Comparison of ENCODE assay signal across 13 cellular contexts in genomic region chr2:35343135-35343534, GRCh38.
A peak's percentile ranks its signal among the peaks of the same experiment; 100 is the strongest.
DNase-seq lines count a peak whose midpoint lies in the region; ATAC-seq and TF ChIP-seq lines count a peak whose summit lies in the region.
"Had no signal": no experiment of that assay in that cellular context is flagged by ENCODE, and none has a peak within 500 bp of the region (broad histone marks: within the 10 kb centered on the region; RNA-seq: fewer than 3 reads in every experiment).

No MANE protein-coding gene starts in this region.

- H3K9me3 ChIP-seq in DOHH2 (ENCODE audit: control insufficient read depth, insufficient read depth, low read length) (peaks cover 9% of the 10 kb centered on the region; the same call in 1 of the 2 replicates), HCT116 (ENCODE audit: control insufficient read depth in 1 of 2, insufficient read depth in 1 of 2, low read depth in 1 of 2, low read length in 2 of 2) (peaks cover 0 to 5% of the 10 kb centered on the region in 2 experiments; a peak in 1 of 4 replicates), Panc1 (ENCODE audit: control insufficient read depth, insufficient read depth, low read depth, low read length) (0 out of 2 replicates have a peak, but pooled peaks cover 3% of the 10 kb centered on the region), tibial artery (peaks cover 0 to 15% (median 0%) of the 10 kb centered on the region in 3 donors), ovary (no peaks in the 10 kb centered on the region)

- no peaks in the 10 kb centered on the region for H3F3A ChIP-seq in DOHH2 (ENCODE audit: control insufficient read depth, insufficient read depth)

- no peaks in the 10 kb centered on the region for H3K27me3 Mint-ChIP-seq in activated T-cell treated with anti-CD3 and anti-CD28 coated beads, Interleukin-2, amount 50 U/mL, for 24 hours
- H3K27me3 Mint-ChIP-seq: CD4-positive, alpha-beta memory T cell had no signal

- TF ChIP-seq CTCF in DOHH2 (IDR thresholded peaks at IDR 0.05; ENCODE audit: low read depth, low read length, poor library complexity, severe bottlenecking) (peak; percentile 69), HCT116 (IDR thresholded peaks at IDR 0.05 in 2 of 3, conservative IDR thresholded peaks at IDR 0.05 in 1 of 3; ENCODE audit: borderline replicate concordance in 1 of 3, insufficient read depth in 1 of 3, low read depth in 2 of 3, low read length in 2 of 3) (peak in 2 of 3 experiments; percentile 38 to 50; a peak in 4 of 6 replicates), Panc1 (IDR thresholded peaks at IDR 0.05) (peak; percentile 41), foreskin keratinocyte (conservative IDR thresholded peaks at IDR 0.05) (peak; percentile 36), tibial artery (IDR thresholded peaks at IDR 0.05) (no peak), ovary (IDR thresholded peaks at IDR 0.05) (no peak)

- DNase-seq in HCT116 (ENCODE audit: low read depth, low spot score) = no peak
- no peak for DNase-seq in Panc1 (ENCODE audit: low read depth, low spot score)
- no peak for DNase-seq in foreskin keratinocyte
- no peak for DNase-seq in tibial artery
- DNase-seq in ovary = no peak
- no peak for DNase-seq in activated T-cell treated with anti-CD3 and anti-CD28 coated beads, Interleukin-2, amount 50 U/mL, for 24 hours
- DNase-seq in activated CD4-positive, CD25-positive, alpha-beta regulatory T cell (lab: John Stamatoyannopoulos, UW) = no peak
- DNase-seq: activated naive CD4-positive, alpha-beta T cell treated with Interleukin-2 at 50 U/mL for 16 hours; CD4-positive, alpha-beta memory T cell; NCI-H2081; stomach had no signal

- H3K9me2 ChIP-seq in DOHH2 (replicated peaks; ENCODE audit: control insufficient read depth, low read length) = no peaks in the 10 kb centered on the region
- no peaks in the 10 kb centered on the region for H3K9me2 ChIP-seq in HCT116 (ENCODE audit: insufficient read depth)

- TF ChIP-seq POLR2A in HCT116 (IDR thresholded peaks at IDR 0.05; ENCODE audit: borderline replicate concordance, extremely low read depth, insufficient read depth, insufficient read length) (no peak), ovary (IDR thresholded peaks at IDR 0.05) (no peak)

- peaks cover 5% of the 10 kb centered on the region for H3K9me3 Mint-ChIP-seq in activated T-cell treated with anti-CD3 and anti-CD28 coated beads, Interleukin-2, amount 50 U/mL, for 24 hours

- TF ChIP-seq EP300 in ovary (IDR thresholded peaks at IDR 0.05) = no peak

- no peak overlapping the region for H3K4me3 Mint-ChIP-seq in activated T-cell treated with anti-CD3 and anti-CD28 coated beads, Interleukin-2, amount 50 U/mL, for 24 hours
- H3K4me3 Mint-ChIP-seq: CD4-positive, alpha-beta memory T cell had no signal

- no peaks in the 10 kb centered on the region for H3K36me3 Mint-ChIP-seq in activated T-cell treated with anti-CD3 and anti-CD28 coated beads, Interleukin-2, amount 50 U/mL, for 24 hours (ENCODE audit: low read depth)
- H3K36me3 Mint-ChIP-seq: CD4-positive, alpha-beta memory T cell had no signal

- H3K9ac ChIP-seq in HCT116 (ENCODE audit: low read length) = no peak overlapping the region

- no peaks in the 10 kb centered on the region for H3K36me3 ChIP-seq in DOHH2 (ENCODE audit: control insufficient read depth, low read length)
- no peaks in the 10 kb centered on the region for H3K36me3 ChIP-seq in HCT116 (ENCODE audit: control insufficient read depth in 1 of 2, insufficient read depth in 2 of 2, low read length in 2 of 2)
- H3K36me3 ChIP-seq in Panc1 (ENCODE audit: control insufficient read depth, insufficient read depth, low read length) = no peaks in the 10 kb centered on the region
- no peaks in the 10 kb centered on the region for H3K36me3 ChIP-seq in tibial artery
- no peaks in the 10 kb centered on the region for H3K36me3 ChIP-seq in ovary
- H3K36me3 ChIP-seq: stomach had no signal

- WGBS in ovary, 3 donors = 69 to 73% (median 72%) methylated on average over 4 of the region's 4 CpGs

- in situ Hi-C loops in Panc1 (cut with HindIII; ENCODE audit: low pct_unique_long_range_greater_than_20kb, low sequenced_read_pairs) = no loop called here

- H4K20me1 ChIP-seq in DOHH2 (ENCODE audit: control insufficient read depth, insufficient read depth, low read depth, low read length) (no peaks in the 10 kb centered on the region), HCT116 (ENCODE audit: insufficient read depth) (no peaks in the 10 kb centered on the region; the same call in 1 of the 2 replicates)

- RAD21 ChIA-PET in HCT116 (lab: Charles Lee; ENCODE audit: low non-redundant PET in 1 of 2, low total read pairs in 2 of 2, uncharacterized antibody in 2 of 2, unreplicated experiment in 2 of 2) = no interaction called here

- intact Hi-C loops in HCT116 (cut with micrococcal nuclease) = no loop called here
- intact Hi-C loops in Panc1 (cut with micrococcal nuclease; ENCODE audit: unreplicated experiment) = no loop called here
- intact Hi-C loops in tibial artery (cut with DNase I; ENCODE audit: low total_unique reads) = no loop called here
- intact Hi-C loops in ovary (cut with DNase I) = no loop called here

- 0 out of 2 replicates have a peak, but pooled peaks have one; percentile 14 for TF ChIP-seq RAD21 in HCT116 (IDR thresholded peaks at IDR 0.05; ENCODE audit: low read depth)

- ATAC-seq in HCT116 = no peak
- ATAC-seq in Panc1 = no peak
- no peak for ATAC-seq in foreskin keratinocyte
- ATAC-seq: sciatic nerve had no signal

- no peak overlapping the region for H3K4me2 ChIP-seq in DOHH2 (ENCODE audit: low read length)
- no peak overlapping the region for H3K4me2 ChIP-seq in HCT116 (ENCODE audit: low read length)

- POLR2A ChIA-PET in HCT116 (lab: Charles Lee) (no interaction called here), Panc1 (lab: Charles Lee) (no interaction called here)

- no peak overlapping the region for H2AFZ ChIP-seq in HCT116 (ENCODE audit: low read depth, low read length, poor library complexity, severe bottlenecking)

- CTCF ChIA-PET in HCT116 (lab: Charles Lee) (no interaction called here), Panc1 (lab: Charles Lee) (no interaction called here)

- no peak overlapping the region for H3K4me3 ChIP-seq in DOHH2 (ENCODE audit: low read length)
- H3K4me3 ChIP-seq in HCT116 (replicated peaks in 1 of 2; ENCODE audit: low read depth in 1 of 2, low read length in 2 of 2) = no peak overlapping the region
- H3K4me3 ChIP-seq in Panc1 (ENCODE audit: low read depth in 2 of 2, low read length in 2 of 2) = no peak overlapping the region
- no peak overlapping the region for H3K4me3 ChIP-seq in tibial artery
- H3K4me3 ChIP-seq in ovary = no peak overlapping the region
- H3K4me3 ChIP-seq: stomach had no signal

- H3K27me3 ChIP-seq in DOHH2 (ENCODE audit: control insufficient read depth, low read length) (no peaks in the 10 kb centered on the region), HCT116 (ENCODE audit: insufficient read depth, low read length) (no peaks in the 10 kb centered on the region), Panc1 (ENCODE audit: control insufficient read depth, insufficient read depth, low read length) (no peaks in the 10 kb centered on the region), foreskin keratinocyte (no peaks in the 10 kb centered on the region), tibial artery (no peaks in the 10 kb centered on the region), ovary (no peaks in the 10 kb centered on the region)
- H3K27me3 ChIP-seq: stomach had no signal

- BruUV-seq in HCT116 (replicated peaks; lab: Mats Ljungman, UMichigan) (no TSS peak), Panc1 (replicated peaks; lab: Mats Ljungman, UMichigan) (no TSS peak)

- no peak overlapping the region for H3K27ac ChIP-seq in DOHH2 (ENCODE audit: low read depth, low read length)
- H3K27ac ChIP-seq in HCT116 (ENCODE audit: low read depth, low read length) = no peak overlapping the region
- no peak overlapping the region for H3K27ac ChIP-seq in Panc1 (ENCODE audit: low read length)
- no peak overlapping the region for H3K27ac ChIP-seq in foreskin keratinocyte
- no peak overlapping the region for H3K27ac ChIP-seq in tibial artery
- no peak overlapping the region for H3K27ac ChIP-seq in ovary
- H3K27ac ChIP-seq: stomach had no signal

- no peak overlapping the region for H3K27ac Mint-ChIP-seq in activated T-cell treated with anti-CD3 and anti-CD28 coated beads, Interleukin-2, amount 50 U/mL, for 24 hours
- H3K27ac Mint-ChIP-seq: CD4-positive, alpha-beta memory T cell had no signal

- H3K4me1 Mint-ChIP-seq in activated T-cell treated with anti-CD3 and anti-CD28 coated beads, Interleukin-2, amount 50 U/mL, for 24 hours (ENCODE audit: low read depth) = no peaks in the 10 kb centered on the region
- H3K4me1 Mint-ChIP-seq: CD4-positive, alpha-beta memory T cell had no signal

- H3K4me1 ChIP-seq in DOHH2 (ENCODE audit: control insufficient read depth, low read length) (no peaks in the 10 kb centered on the region), HCT116 (ENCODE audit: control insufficient read depth in 1 of 2, insufficient read depth in 2 of 2, low read length in 2 of 2) (no peaks in the 10 kb centered on the region), Panc1 (ENCODE audit: control insufficient read depth, insufficient read depth, low read length) (no peaks in the 10 kb centered on the region), foreskin keratinocyte (no peaks in the 10 kb centered on the region), tibial artery (no peaks in the 10 kb centered on the region), ovary (ENCODE audit: insufficient read depth) (no peaks in the 10 kb centered on the region)
- H3K4me1 ChIP-seq: stomach had no signal

- H3K79me2 ChIP-seq in DOHH2 (ENCODE audit: control insufficient read depth, low read length) (no peaks in the 10 kb centered on the region), HCT116 (ENCODE audit: insufficient read depth, low read length) (no peaks in the 10 kb centered on the region)

Comparison
In these comparisons a context has a peak if more than half of its experiments do, and no peak if none do; other contexts are left out.
1. CTCF ChIP-seq: peak in DOHH2 (single experiment), HCT116 (2 of 3), Panc1 (single experiment) and foreskin keratinocyte (single experiment); none in tibial artery (0 of 2) and ovary (0 of 3).